In the genomic region with DNA sequence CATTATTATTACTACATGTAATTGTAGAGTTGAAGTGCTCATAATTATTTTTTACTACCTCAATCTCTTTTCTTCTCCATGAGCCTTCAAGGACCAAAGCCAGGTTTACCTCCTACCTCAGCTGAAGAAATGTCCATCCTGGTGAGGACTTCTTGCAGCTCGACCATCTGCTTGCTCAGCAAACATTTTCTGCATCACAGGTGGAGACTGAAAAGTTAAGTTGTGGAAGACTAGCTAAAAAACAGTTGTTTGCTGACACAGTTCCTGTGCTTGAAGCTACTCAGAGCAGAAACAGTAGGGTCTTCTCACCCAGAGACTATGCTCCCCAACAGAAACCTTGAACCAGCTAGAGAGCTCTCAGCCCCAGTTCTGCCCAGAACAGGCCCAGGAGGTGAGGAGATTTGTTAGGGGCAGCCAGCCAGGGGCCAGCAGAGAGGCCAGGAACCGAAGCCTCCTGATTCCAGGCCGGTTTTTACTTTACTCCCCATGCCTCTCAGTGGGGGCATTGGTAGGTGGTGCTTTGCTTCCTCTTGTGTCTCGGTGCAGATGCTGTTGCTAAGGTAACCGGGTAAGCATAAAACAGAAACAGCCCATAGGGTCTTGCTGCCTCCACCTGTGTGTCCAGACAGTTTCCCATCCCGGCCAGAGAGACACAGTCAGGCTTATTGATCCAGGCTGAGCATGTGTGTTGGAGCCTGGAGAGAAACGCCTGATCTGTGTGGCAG, we compare ENCODE assay signal across 8 cellular contexts. TPM values are rescaled to one million over a fixed set of nuclear protein-coding genes. Genes with fewer than 3 reads are reported as not detected.
DNase-seq lines count a peak whose midpoint lies in the region; ATAC-seq and TF ChIP-seq lines count a peak whose summit lies in the region.

No MANE protein-coding gene starts in this region.

- H3K9me3 Mint-ChIP-seq in activated T-helper 17 cell treated with anti-CD3 and anti-CD28 coated beads, Interleukin-2, amount 50 U/mL, for 72 hours = no peaks in the 10 kb centered on the region

- no peaks in the 10 kb centered on the region for H3K36me3 ChIP-seq in GM06990 (ENCODE audit: control insufficient read depth, insufficient read depth, low read length)

- no peaks in the 10 kb centered on the region for H3K36me3 Mint-ChIP-seq in activated T-helper 17 cell treated with anti-CD3 and anti-CD28 coated beads, Interleukin-2, amount 50 U/mL, for 72 hours (ENCODE audit: low read depth)

- TF ChIP-seq CTCF in GM06990 (IDR thresholded peaks at IDR 0.05; ENCODE audit: insufficient read depth, low read length, poor library complexity, severe bottlenecking) (no peak), omental fat pad (IDR thresholded peaks at IDR 0.05) (no peak)

- peak overlapping the region; percentile 85 for H3K27ac Mint-ChIP-seq in activated T-helper 17 cell treated with anti-CD3 and anti-CD28 coated beads, Interleukin-2, amount 50 U/mL, for 72 hours

- no peaks in the 10 kb centered on the region for H3K27me3 Mint-ChIP-seq in activated T-helper 17 cell treated with anti-CD3 and anti-CD28 coated beads, Interleukin-2, amount 50 U/mL, for 72 hours

- DNase-seq in GM06990 (ENCODE audit: extremely low read depth, insufficient read length) = peak; percentile 43
- no peak for DNase-seq in stimulated activated CD4-positive, alpha-beta T cell treated with anti-CD3 and anti-CD28 coated beads, Interleukin-12 subunit alpha, Interleukin-12 subunit beta, amount 100 ng/mL, for 4 hours
- no peak for DNase-seq in omental fat pad (ENCODE audit: low spot score)
- DNase-seq in GM03348 (ENCODE audit: low spot score) = no peak

- H3K27me3 ChIP-seq in GM06990 (replicated peaks; ENCODE audit: control insufficient read depth, insufficient read depth, low read length) = no peaks in the 10 kb centered on the region

- peak overlapping the region; percentile 70 for H3K4me3 Mint-ChIP-seq in activated T-helper 17 cell treated with anti-CD3 and anti-CD28 coated beads, Interleukin-2, amount 50 U/mL, for 72 hours

- H3K4me3 ChIP-seq in GM06990 (replicated peaks; ENCODE audit: low read depth, low read length) = no peak overlapping the region

- H3K4me1 Mint-ChIP-seq in activated T-helper 17 cell treated with anti-CD3 and anti-CD28 coated beads, Interleukin-2, amount 50 U/mL, for 72 hours = peaks cover 17% of the 10 kb centered on the region

- ATAC-seq in GM19455 (IDR thresholded peaks at IDR 0.05; ENCODE audit: unreplicated experiment) (peak; percentile 86), HG03439 (IDR thresholded peaks at IDR 0.05; ENCODE audit: unreplicated experiment) (peak; percentile 63), omental fat pad (ENCODE audit: low FRiP score) (no peak)
- ATAC-seq in activated T-helper 17 cell treated with anti-CD3 and anti-CD28 coated beads, Interleukin-2, amount 50 U/mL, for 72 hours (replicated peaks) = no peak
- ATAC-seq in activated CD4-positive, CD25-positive, alpha-beta regulatory T cell treated with anti-CD3 and anti-CD28 coated beads, Interleukin-2, amount 50 U/mL, for 24 hours = no peak

RNA-seq across cellular contexts. Expression of gene CCNL1, which starts 54.9 kb away (rescaled TPM):
- 100 to 1,000 TPM; 173 to 194 TPM for total RNA-seq in activated T-helper 17 cell treated with anti-CD3 and anti-CD28 coated beads, Interleukin-2, amount 50 U/mL, for 72 hours
- 100 to 1,000 TPM; 378 to 875 (median 605) TPM for total RNA-seq in omental fat pad

Comparison
In these comparisons a context has a peak if more than half of its experiments do, and no peak if none do; other contexts are left out.
1. ATAC-seq: peak in GM19455 (single experiment) and HG03439 (single experiment); none in activated T-helper 17 cell treated with anti-CD3 and anti-CD28 coated beads, Interleukin-2, amount 50 U/mL, for 72 hours (single experiment), omental fat pad (single experiment) and activated CD4-positive, CD25-positive, alpha-beta regulatory T cell treated with anti-CD3 and anti-CD28 coated beads, Interleukin-2, amount 50 U/mL, for 24 hours (0 of 2).